ENCODE assay signal across 8 cellular contexts in genomic region chrX:10199212-10199611, GRCh38. TPM values are rescaled to one million over a fixed set of nuclear protein-coding genes. Genes with fewer than 3 reads are reported as not detected.
DNase-seq lines count a peak whose midpoint lies in the region; ATAC-seq and TF ChIP-seq lines count a peak whose summit lies in the region.

No MANE protein-coding gene starts in this region.

- no peak for TF ChIP-seq CTCF in NB4 (IDR thresholded peaks at IDR 0.05; ENCODE audit: low read depth, low read length)

- peak; percentile 36 for DNase-seq in EH (ENCODE audit: low read depth)
- peak; percentile 93 for DNase-seq in NB4 (ENCODE audit: low read depth)
- peak; percentile 81 for DNase-seq in cardiac septum (ENCODE audit: low spot score)
- DNase-seq in NCI-H2081 (lab: John Stamatoyannopoulos, UW), result no peak
- DNase-seq in NCI-H146 treated with DMSO at 0.1 percent for 48 hours (lab: John Stamatoyannopoulos, UW; ENCODE audit: unreplicated experiment), result no peak
- no peak for DNase-seq in activated T-helper 1 cell treated with anti-CD3 and anti-CD28 coated beads, Interleukin-12 subunit alpha, Interleukin-12 subunit beta, Interleukin-2, Interleukin-4 antibody, amounts not matched to agents 30 ng/mL and 10 ng/mL and 1 ng/mL, durations not matched to agents 14 hours and 24 hours and 36 hours (ENCODE audit: low spot score)
- DNase-seq in NCI-H2107 (lab: John Stamatoyannopoulos, UW), result no peak

- no peak overlapping the region for H3K27ac Mint-ChIP-seq in activated T-helper 1 cell treated with anti-CD3 and anti-CD28 coated beads, Interleukin-12 subunit alpha, Interleukin-12 subunit beta, Interleukin-2, Interleukin-4 antibody, amounts not matched to agents 30 ng/mL and 10 ng/mL and 1 ng/mL, durations not matched to agents 14 hours and 24 hours and 36 hours

- H3K9me3 Mint-ChIP-seq in activated T-helper 1 cell treated with anti-CD3 and anti-CD28 coated beads, Interleukin-12 subunit alpha, Interleukin-12 subunit beta, Interleukin-2, Interleukin-4 antibody, amounts not matched to agents 30 ng/mL and 10 ng/mL and 1 ng/mL, durations not matched to agents 14 hours and 24 hours and 36 hours, result no peaks in the 10 kb centered on the region

- H3K4me3 ChIP-seq in NB4 (ENCODE audit: low read depth, low read length), result no peak overlapping the region

- H3K4me1 Mint-ChIP-seq in activated T-helper 1 cell treated with anti-CD3 and anti-CD28 coated beads, Interleukin-12 subunit alpha, Interleukin-12 subunit beta, Interleukin-2, Interleukin-4 antibody, amounts not matched to agents 30 ng/mL and 10 ng/mL and 1 ng/mL, durations not matched to agents 14 hours and 24 hours and 36 hours (ENCODE audit: low read depth), result peaks cover 5% of the 10 kb centered on the region

- no peaks in the 10 kb centered on the region for H3K36me3 Mint-ChIP-seq in activated T-helper 1 cell treated with anti-CD3 and anti-CD28 coated beads, Interleukin-12 subunit alpha, Interleukin-12 subunit beta, Interleukin-2, Interleukin-4 antibody, amounts not matched to agents 30 ng/mL and 10 ng/mL and 1 ng/mL, durations not matched to agents 14 hours and 24 hours and 36 hours (ENCODE audit: low read depth)

- peaks cover 5% of the 10 kb centered on the region for H3K27me3 Mint-ChIP-seq in activated T-helper 1 cell treated with anti-CD3 and anti-CD28 coated beads, Interleukin-12 subunit alpha, Interleukin-12 subunit beta, Interleukin-2, Interleukin-4 antibody, amounts not matched to agents 30 ng/mL and 10 ng/mL and 1 ng/mL, durations not matched to agents 14 hours and 24 hours and 36 hours (ENCODE audit: insufficient read depth)

- TF ChIP-seq POLR2A in NB4 (IDR thresholded peaks at IDR 0.05; ENCODE audit: extremely low read depth, insufficient read length), result no peak

- peak; percentile 86 for ATAC-seq in GM21515 (IDR thresholded peaks at IDR 0.05; ENCODE audit: unreplicated experiment)

- intact Hi-C loops in cardiac septum (cut with DNase I), result no loop called here
- intact Hi-C loops in activated T-helper 1 cell treated with anti-CD3 and anti-CD28 coated beads, Interleukin-12 subunit alpha, Interleukin-12 subunit beta, Interleukin-2, Interleukin-4 antibody, amounts not matched to agents 30 ng/mL and 10 ng/mL and 1 ng/mL, durations not matched to agents 14 hours and 24 hours and 36 hours (cut with micrococcal nuclease), result no loop called here

- no peak overlapping the region for H3K4me3 Mint-ChIP-seq in activated T-helper 1 cell treated with anti-CD3 and anti-CD28 coated beads, Interleukin-12 subunit alpha, Interleukin-12 subunit beta, Interleukin-2, Interleukin-4 antibody, amounts not matched to agents 30 ng/mL and 10 ng/mL and 1 ng/mL, durations not matched to agents 14 hours and 24 hours and 36 hours

RNA-seq across cellular contexts. Expression of gene CLCN4, which starts 42.4 kb away (rescaled TPM):
- total RNA-seq in cardiac septum, result 23.4 TPM
- not detected in 2 replicates for total RNA-seq in activated T-helper 1 cell treated with anti-CD3 and anti-CD28 coated beads, Interleukin-12 subunit alpha, Interleukin-12 subunit beta, Interleukin-2, Interleukin-4 antibody, amounts not matched to agents 30 ng/mL and 10 ng/mL and 1 ng/mL, durations not matched to agents 14 hours and 24 hours and 36 hours

Comparison
In these comparisons a context has a peak if more than half of its experiments do, and no peak if none do; other contexts are left out.
1. DNase-seq: peak in EH (single experiment), NB4 (single experiment) and cardiac septum (single experiment); none in NCI-H2081 (0 of 2), NCI-H146 treated with DMSO at 0.1 percent for 48 hours (single experiment), activated T-helper 1 cell treated with anti-CD3 and anti-CD28 coated beads, Interleukin-12 subunit alpha, Interleukin-12 subunit beta, Interleukin-2, Interleukin-4 antibody, amounts not matched to agents 30 ng/mL and 10 ng/mL and 1 ng/mL, durations not matched to agents 14 hours and 24 hours and 36 hours (single experiment) and NCI-H2107 (single experiment).
2. RNA of gene CLCN4, which starts 42.4 kb away (total RNA-seq): 23.4 TPM in cardiac septum (single experiment); not detected in activated T-helper 1 cell treated with anti-CD3 and anti-CD28 coated beads, Interleukin-12 subunit alpha, Interleukin-12 subunit beta, Interleukin-2, Interleukin-4 antibody, amounts not matched to agents 30 ng/mL and 10 ng/mL and 1 ng/mL, durations not matched to agents 14 hours and 24 hours and 36 hours; every median in the first group is over 10 times any median in the second.